Comparison of ENCODE assay signal across 14 cellular contexts in genomic region chr10:48598243-48598935, GRCh38. TPM values are rescaled to one million over a fixed set of nuclear protein-coding genes. Genes with fewer than 3 reads are reported as not detected.
DNase-seq lines count a peak whose midpoint lies in the region; ATAC-seq, FAIRE-seq and TF ChIP-seq lines count a peak whose summit lies in the region.
"Had no signal": no experiment of that assay in that cellular context is flagged by ENCODE, and none has a peak within 500 bp of the region (broad histone marks: within the 10 kb centered on the region; RNA-seq: fewer than 3 reads in every experiment).

No MANE protein-coding gene starts in this region.

- no peaks in the 10 kb centered on the region for H3K27me3 ChIP-seq in skeletal muscle satellite cell (ENCODE audit: control insufficient read depth, insufficient read depth, low read length)
- H3K27me3 ChIP-seq: ovary had no signal

- H3K36me3 ChIP-seq in skeletal muscle satellite cell (ENCODE audit: insufficient read depth, low read length): peaks cover 63% of the 10 kb centered on the region
- H3K36me3 ChIP-seq: ovary had no signal

- no peak overlapping the region for H3K9ac ChIP-seq in skeletal muscle satellite cell (ENCODE audit: low read depth, low read length)

- in situ Hi-C loops in GM13977 (cut with MboI; ENCODE audit: low pct_unique_long_range_greater_than_20kb, low sequenced_read_pairs, unreplicated experiment): loop anchor here (10.0 kb wide), 1 partner anchor 54 kb away; no protein-coding TSS in a partner anchor

- TF ChIP-seq CTCF in GM13977 (IDR thresholded peaks at IDR 0.05; ENCODE audit: extremely low read depth, insufficient read depth, missing control alignments): no peak

- ATAC-seq in HG02852 (IDR thresholded peaks at IDR 0.05; ENCODE audit: unreplicated experiment) (no peak), GM19467 (IDR thresholded peaks at IDR 0.05; ENCODE audit: unreplicated experiment) (no peak)
- ATAC-seq: left lobe of liver; stimulated activated naive CD8-positive, alpha-beta T cell treated with anti-CD3 and anti-CD28 coated beads, Interleukin-15, amount 100 ng/mL, for 72 hours had no signal

- DNase-seq in NCI-H1092 (lab: John Stamatoyannopoulos, UW): peak; percentile 70
- peak; percentile 55 for DNase-seq in NCI-H2196 treated with DMSO at 0.1 percent for 48 hours (lab: John Stamatoyannopoulos, UW; ENCODE audit: unreplicated experiment)
- DNase-seq in frontal cortex (ENCODE audit: low spot score in 2 of 2): peak; percentile 61 to 70
- no peak for DNase-seq in GM13977 (ENCODE audit: low spot score)
- DNase-seq: foreskin fibroblast; ovary; stimulated activated CD4-positive, alpha-beta T cell treated with anti-CD3 and anti-CD28 coated beads, Interleukin-4, amount 100 ng/mL, for 24 hours; stimulated activated naive CD8-positive, alpha-beta T cell treated with anti-CD3 and anti-CD28 coated beads, Interleukin-15, amount 100 ng/mL, for 72 hours had no signal

- H3K4me2 ChIP-seq in skeletal muscle satellite cell (ENCODE audit: low read length): peak overlapping the region; percentile 3

- H3K9me3 ChIP-seq in skeletal muscle satellite cell (replicated peaks; ENCODE audit: low read length): no peaks in the 10 kb centered on the region
- H3K9me3 ChIP-seq: ovary had no signal

- no peak overlapping the region for H3K4me3 ChIP-seq in skeletal muscle satellite cell (ENCODE audit: low read length)
- H3K4me3 ChIP-seq: ovary had no signal

- H3K4me1 ChIP-seq in skeletal muscle satellite cell (ENCODE audit: control insufficient read depth, insufficient read depth, low read length): peaks cover 69% of the 10 kb centered on the region

- no peak for FAIRE-seq in frontal cortex (lab: Jason Lieb, UNC)
- FAIRE-seq: GM19239 had no signal

RNA-seq across cellular contexts. Expression of gene ARHGAP22, which starts 6.5 kb away (rescaled TPM):
- total RNA-seq in frontal cortex: 1.6 TPM
- total RNA-seq in skeletal muscle satellite cell (2012; rRNA removed): 106 and 152 TPM in 2 replicates
- total RNA-seq: activated CD8-positive, alpha-beta memory T cell treated with anti-CD3 and anti-CD28 coated beads for 36 hours had no signal
